Comparison of ENCODE assay signal across 15 cellular contexts in the genomic region with DNA sequence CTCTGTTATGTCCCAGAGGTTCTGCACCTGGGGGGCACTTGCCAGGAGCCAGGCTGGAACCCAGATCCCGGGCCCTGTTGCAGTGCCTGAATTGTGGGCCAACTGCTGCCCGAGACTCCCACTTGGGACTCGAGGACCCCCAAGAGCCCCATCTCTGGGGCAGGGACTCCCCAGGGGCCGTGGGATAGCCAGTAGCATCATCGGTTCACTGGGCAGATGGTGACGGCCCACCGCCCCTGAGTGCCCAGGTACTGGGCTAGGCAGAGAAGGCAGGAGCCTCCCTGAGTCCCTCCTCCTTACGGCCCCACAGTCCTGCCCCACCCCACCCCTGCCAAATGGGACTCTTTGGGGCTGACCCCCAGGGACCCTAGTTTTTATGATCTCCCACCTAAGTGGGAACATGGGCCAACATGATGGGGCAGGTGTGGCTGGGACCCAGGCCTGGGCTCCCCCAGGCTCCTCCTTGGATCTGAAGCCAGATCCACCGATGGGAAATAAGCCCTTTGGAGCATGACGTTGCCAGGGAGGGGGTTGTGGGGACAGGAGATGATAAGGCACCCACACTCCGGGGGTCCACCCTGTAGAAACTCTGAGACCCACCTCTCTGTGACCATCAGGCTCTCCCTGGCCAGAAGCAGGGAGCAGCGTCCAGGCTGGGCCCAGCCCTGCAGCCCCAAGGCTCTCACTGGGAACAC.
DNase-seq lines count a peak whose midpoint lies in the region; TF ChIP-seq lines count a peak whose summit lies in the region.
"Had no signal": no experiment of that assay in that cellular context is flagged by ENCODE, and none has a peak within 500 bp of the region (broad histone marks: within the 10 kb centered on the region; RNA-seq: fewer than 3 reads in every experiment).

No MANE protein-coding gene starts in this region.

- no peak for TF ChIP-seq CTCF in endodermal cell (conservative IDR thresholded peaks at IDR 0.05)
- no peak for TF ChIP-seq CTCF in parathyroid adenoma (IDR thresholded peaks at IDR 0.05)
- TF ChIP-seq CTCF in type B pancreatic cell (conservative IDR thresholded peaks at IDR 0.05): no peak

- 0 out of 2 replicates have a peak, but pooled peaks cover 3% of the 10 kb centered on the region for H3K9me3 ChIP-seq in BLaER1
- H3K9me3 ChIP-seq in endodermal cell (ENCODE audit: control insufficient read depth, low read length): no peaks in the 10 kb centered on the region
- no peaks in the 10 kb centered on the region for H3K9me3 ChIP-seq in parathyroid adenoma (ENCODE audit: control insufficient read depth, low read length)
- H3K9me3 ChIP-seq: Caco-2 had no signal

- H3K4me1 ChIP-seq in BLaER1 (peaks cover 61% of the 10 kb centered on the region), endodermal cell (ENCODE audit: control insufficient read depth, insufficient read depth, low read length) (no peaks in the 10 kb centered on the region), parathyroid adenoma (peaks cover 44% of the 10 kb centered on the region)

- H3K4me3 ChIP-seq in BLaER1 (no peak overlapping the region), H7 (ENCODE audit: insufficient read depth, low read depth, low read length) (no peak overlapping the region), endodermal cell (ENCODE audit: low read length) (no peak overlapping the region), parathyroid adenoma (ENCODE audit: low read depth, low read length) (no peak overlapping the region)
- H3K4me3 ChIP-seq: neural progenitor cell had no signal

- H3K4me1 Mint-ChIP-seq in endodermal cell (peaks cover 6% of the 10 kb centered on the region), type B pancreatic cell (ENCODE audit: unreplicated experiment) (peaks cover 6% of the 10 kb centered on the region)
- H3K4me1 Mint-ChIP-seq: neural progenitor cell had no signal

- H3K4me2 ChIP-seq in BLaER1 (0 out of 2 replicates have a peak overlapping the region, but pooled peaks have one; percentile 17), parathyroid adenoma (ENCODE audit: low read length) (no peak overlapping the region)
- H3K4me2 ChIP-seq: neural progenitor cell had no signal

- H3K27me3 ChIP-seq in BLaER1 (peaks cover 46% of the 10 kb centered on the region), H7 (ENCODE audit: control insufficient read depth, insufficient read depth, low read length) (peaks cover 9% of the 10 kb centered on the region), endodermal cell (ENCODE audit: control insufficient read depth, insufficient read depth, low read length, poor library complexity, severe bottlenecking) (peaks cover 20% of the 10 kb centered on the region), parathyroid adenoma (ENCODE audit: control insufficient read depth, insufficient read depth, low read length) (no peaks in the 10 kb centered on the region)

- no peak overlapping the region for H3K9ac ChIP-seq in BLaER1
- no peak overlapping the region for H3K9ac ChIP-seq in endodermal cell (ENCODE audit: extremely low read depth, low read length, poor library complexity, severe bottlenecking)
- H3K9ac ChIP-seq in parathyroid adenoma: no peak overlapping the region
- H3K9ac ChIP-seq: neural progenitor cell had no signal

- H3K27me3 Mint-ChIP-seq in endodermal cell (ENCODE audit: insufficient read depth) (peaks cover 28% of the 10 kb centered on the region), type B pancreatic cell (peaks cover 20% of the 10 kb centered on the region)

- H3K27ac ChIP-seq in BLaER1 (no peak overlapping the region), endodermal cell (ENCODE audit: low read depth, low read length) (no peak overlapping the region), parathyroid adenoma (peak overlapping the region; percentile 89)
- H3K27ac ChIP-seq: neural progenitor cell had no signal

- 92 to 94% methylated on average over 3 to 12 of the region's 12 CpGs for WGBS in endodermal cell (ENCODE audit: insufficient coverage in 1 of 2, insufficient read length in 1 of 2), 2 experiments

- H3K9me3 Mint-ChIP-seq in endodermal cell (no peaks in the 10 kb centered on the region), type B pancreatic cell (no peaks in the 10 kb centered on the region)
- H3K9me3 Mint-ChIP-seq: neural progenitor cell had no signal

- H2AFZ ChIP-seq in parathyroid adenoma: peak overlapping the region; percentile 66
- H2AFZ ChIP-seq: neural progenitor cell had no signal

- no peaks in the 10 kb centered on the region for H3K36me3 ChIP-seq in BLaER1
- H3K36me3 ChIP-seq in H7 (replicated peaks; ENCODE audit: control insufficient read depth, insufficient read depth, low read length): no peaks in the 10 kb centered on the region
- no peaks in the 10 kb centered on the region for H3K36me3 ChIP-seq in endodermal cell (ENCODE audit: control insufficient read depth, insufficient read depth, low read length)
- H3K36me3 ChIP-seq in parathyroid adenoma (ENCODE audit: control insufficient read depth, insufficient read depth, low read length): no peaks in the 10 kb centered on the region
- H3K36me3 ChIP-seq: neural progenitor cell had no signal

- H3K27ac Mint-ChIP-seq in endodermal cell: no peak overlapping the region
- H3K27ac Mint-ChIP-seq in type B pancreatic cell: no peak overlapping the region
- H3K27ac Mint-ChIP-seq: activated naive CD8-positive, alpha-beta T cell; brain; neural progenitor cell had no signal

- H3K36me3 Mint-ChIP-seq in endodermal cell (ENCODE audit: low read depth): no peaks in the 10 kb centered on the region
- no peaks in the 10 kb centered on the region for H3K36me3 Mint-ChIP-seq in type B pancreatic cell
- H3K36me3 Mint-ChIP-seq: activated naive CD8-positive, alpha-beta T cell; brain; neural progenitor cell had no signal

- no peak overlapping the region for H3K4me3 Mint-ChIP-seq in endodermal cell
- H3K4me3 Mint-ChIP-seq in type B pancreatic cell: no peak overlapping the region
- H3K4me3 Mint-ChIP-seq: activated naive CD8-positive, alpha-beta T cell; brain; neural progenitor cell had no signal

- H3K79me2 ChIP-seq in parathyroid adenoma: no peaks in the 10 kb centered on the region

- DNase-seq in H7 (peak; percentile 37), endodermal cell (peak; percentile 30), NCI-H1105 (lab: John Stamatoyannopoulos, UW) (no peak), superior temporal gyrus (ENCODE audit: extremely low spot score) (no peak), type B pancreatic cell (ENCODE audit: extremely low spot score, unreplicated experiment) (no peak)
- DNase-seq: cortex of kidney, kidney glomerular epithelial cell, NCI-H1092, NCI-H510A had no signal

- no peaks in the 10 kb centered on the region for H4K20me1 ChIP-seq in BLaER1

Comparison
In these comparisons a context has a peak if more than half of its experiments do, and no peak if none do; other contexts are left out.
1. DNase-seq: peak in H7 (single experiment) and endodermal cell (single experiment); none in NCI-H1105 (single experiment), superior temporal gyrus (single experiment) and type B pancreatic cell (single experiment).